ENCODE assay signal across 21 cellular contexts in the genomic region with DNA sequence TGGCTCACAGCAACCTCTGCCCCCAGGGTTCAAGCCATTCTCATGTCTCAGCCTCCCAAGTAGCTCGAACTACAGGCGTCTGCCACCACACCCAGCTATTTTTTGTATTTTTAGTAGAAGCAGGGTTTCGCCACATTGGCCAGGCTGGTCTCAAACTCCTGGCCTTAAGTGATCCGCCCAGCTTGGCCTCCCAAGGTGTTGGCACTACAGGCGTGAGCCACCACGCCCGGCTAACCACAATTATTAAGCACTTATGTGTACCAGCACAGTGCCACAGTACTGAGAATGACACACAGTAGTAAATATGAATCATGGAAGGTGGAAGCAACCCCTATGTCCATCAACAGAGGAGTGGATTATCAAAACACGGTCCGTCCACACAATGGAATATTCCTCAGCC. TPM values are rescaled to one million over a fixed set of nuclear protein-coding genes. Genes with fewer than 3 reads are reported as not detected.
DNase-seq lines count a peak whose midpoint lies in the region; ATAC-seq, FAIRE-seq and TF ChIP-seq lines count a peak whose summit lies in the region.
"Had no signal": no experiment of that assay in that cellular context is flagged by ENCODE, and none has a peak within 500 bp of the region (broad histone marks: within the 10 kb centered on the region; RNA-seq: fewer than 3 reads in every experiment).

No MANE protein-coding gene starts in this region.

- H3K9ac ChIP-seq in astrocyte (ENCODE audit: low read length) = no peak overlapping the region

- H3K4me2 ChIP-seq in astrocyte (ENCODE audit: low read length) = no peak overlapping the region

- H3K27ac Mint-ChIP-seq in CD4-positive, alpha-beta T cell = peak overlapping the region; percentile 66
- H3K27ac Mint-ChIP-seq in astrocyte (ENCODE audit: unreplicated experiment) = peak overlapping the region; percentile 10
- H3K27ac Mint-ChIP-seq in naive thymus-derived CD4-positive, alpha-beta T cell = peak overlapping the region; percentile 19 to 87 (median 57)

- TF ChIP-seq CTCF in CD4-positive, alpha-beta T cell (IDR thresholded peaks at IDR 0.05) = no peak
- no peak for TF ChIP-seq CTCF in astrocyte (IDR thresholded peaks at IDR 0.05; ENCODE audit: insufficient read depth, low read depth, low read length)

- peaks cover 22% of the 10 kb centered on the region for H3K36me3 ChIP-seq in astrocyte (ENCODE audit: insufficient read depth, low read length)
- H3K36me3 ChIP-seq in naive thymus-derived CD4-positive, alpha-beta T cell (ENCODE audit: control insufficient read depth in 2 of 3, insufficient read depth in 3 of 3, low read length in 3 of 3) = peaks cover 0 to 80% (median 23%) of the 10 kb centered on the region in 3 experiments
- H3K36me3 ChIP-seq: suprapubic skin had no signal

- POLR2A ChIA-PET in CD4-positive, alpha-beta T cell (lab: Charles Lee) = no interaction called here
- POLR2A ChIA-PET in naive thymus-derived CD4-positive, alpha-beta T cell (lab: Charles Lee) = interaction anchor here (1.3 kb wide), 1 partner anchor 57 kb away, joined by 4 read pairs; no protein-coding TSS in a partner anchor

- peaks cover 17% of the 10 kb centered on the region for H3K4me1 Mint-ChIP-seq in CD4-positive, alpha-beta T cell (ENCODE audit: low read depth)
- peaks cover 17% of the 10 kb centered on the region for H3K4me1 Mint-ChIP-seq in astrocyte (ENCODE audit: low read depth, unreplicated experiment)
- H3K4me1 Mint-ChIP-seq in naive thymus-derived CD4-positive, alpha-beta T cell = peaks cover 18 to 58% (median 25%) of the 10 kb centered on the region in 7 donors

- H3K9me3 ChIP-seq in CD4-positive, alpha-beta T cell (ENCODE audit: control insufficient read depth, low read length) = peaks cover 5% of the 10 kb centered on the region
- H3K9me3 ChIP-seq in astrocyte (ENCODE audit: insufficient read depth, low read depth, low read length) = no peaks in the 10 kb centered on the region
- H3K9me3 ChIP-seq in naive thymus-derived CD4-positive, alpha-beta T cell (ENCODE audit: control insufficient read depth in 2 of 3, low read length in 3 of 3) = peaks cover 0 to 10% (median 7%) of the 10 kb centered on the region in 3 experiments
- H3K9me3 ChIP-seq: suprapubic skin had no signal

- H3K27me3 ChIP-seq in CD4-positive, alpha-beta T cell (ENCODE audit: control insufficient read depth, insufficient read depth, low read length) = no peaks in the 10 kb centered on the region
- H3K27me3 ChIP-seq in astrocyte (ENCODE audit: insufficient read depth, low read length) = no peaks in the 10 kb centered on the region
- no peaks in the 10 kb centered on the region for H3K27me3 ChIP-seq in naive thymus-derived CD4-positive, alpha-beta T cell (ENCODE audit: control insufficient read depth in 2 of 2, insufficient read depth in 2 of 2, low read length in 2 of 2)
- H3K27me3 ChIP-seq: suprapubic skin had no signal

- H3K79me2 ChIP-seq in astrocyte (ENCODE audit: insufficient read depth, low read length) = peaks cover 61% of the 10 kb centered on the region

- no peaks in the 10 kb centered on the region for H3K4me1 ChIP-seq in astrocyte (ENCODE audit: insufficient read depth, low read length)
- peaks cover 0 to 16% of the 10 kb centered on the region in 2 donors for H3K4me1 ChIP-seq in naive thymus-derived CD4-positive, alpha-beta T cell (ENCODE audit: control insufficient read depth in 2 of 2, insufficient read depth in 2 of 2, low read length in 2 of 2)
- H3K4me1 ChIP-seq: suprapubic skin had no signal

- no peaks in the 10 kb centered on the region for H3K27me3 Mint-ChIP-seq in CD4-positive, alpha-beta T cell
- H3K27me3 Mint-ChIP-seq in astrocyte (ENCODE audit: low read depth, unreplicated experiment) = no peaks in the 10 kb centered on the region
- no peaks in the 10 kb centered on the region for H3K27me3 Mint-ChIP-seq in naive thymus-derived CD4-positive, alpha-beta T cell

- intact Hi-C loops in CD4-positive, alpha-beta T cell (cut with DNase I, micrococcal nuclease) = loop anchor here in 1 of 2 experiments (10.0 kb wide), 1 partner anchor 53 kb away; no protein-coding TSS in a partner anchor
- intact Hi-C loops in naive thymus-derived CD4-positive, alpha-beta T cell (cut with micrococcal nuclease) = no loop called here

- H3K27ac ChIP-seq in CD4-positive, alpha-beta T cell (ENCODE audit: low read depth, low read length) = no peak overlapping the region
- H3K27ac ChIP-seq in astrocyte (ENCODE audit: low read depth, low read length) = no peak overlapping the region
- no peak overlapping the region for H3K27ac ChIP-seq in naive thymus-derived CD4-positive, alpha-beta T cell (ENCODE audit: low read depth, low read length)
- H3K27ac ChIP-seq: suprapubic skin had no signal

- H2AFZ ChIP-seq in astrocyte (ENCODE audit: low read depth, low read length) = no peak overlapping the region

- H3K36me3 Mint-ChIP-seq in CD4-positive, alpha-beta T cell (ENCODE audit: low read depth) = peaks cover 98% of the 10 kb centered on the region
- H3K36me3 Mint-ChIP-seq in astrocyte (ENCODE audit: low read depth, unreplicated experiment) = peaks cover 58% of the 10 kb centered on the region
- H3K36me3 Mint-ChIP-seq in naive thymus-derived CD4-positive, alpha-beta T cell = peaks cover 13 to 79% (median 37%) of the 10 kb centered on the region in 5 donors

- H3K4me3 ChIP-seq in astrocyte (ENCODE audit: insufficient read depth, low read depth, low read length) = no peak overlapping the region
- H3K4me3 ChIP-seq in naive thymus-derived CD4-positive, alpha-beta T cell (ENCODE audit: low read length) = no peak overlapping the region
- H3K4me3 ChIP-seq: suprapubic skin had no signal

- no peak overlapping the region for H3K4me3 Mint-ChIP-seq in CD4-positive, alpha-beta T cell
- H3K4me3 Mint-ChIP-seq in astrocyte (ENCODE audit: unreplicated experiment) = peak overlapping the region; percentile 60
- peak overlapping the region in 2 of 10 donors; percentile 10 to 34 for H3K4me3 Mint-ChIP-seq in naive thymus-derived CD4-positive, alpha-beta T cell

- H3K9me3 Mint-ChIP-seq in CD4-positive, alpha-beta T cell = peaks cover 2% of the 10 kb centered on the region
- H3K9me3 Mint-ChIP-seq in astrocyte (ENCODE audit: unreplicated experiment) = peaks cover 2% of the 10 kb centered on the region
- H3K9me3 Mint-ChIP-seq in naive thymus-derived CD4-positive, alpha-beta T cell = peaks cover 0 to 19% (median 9%) of the 10 kb centered on the region in 11 donors

- H4K20me1 ChIP-seq in astrocyte (ENCODE audit: insufficient read depth, low read length) = peaks cover 76% of the 10 kb centered on the region

- ATAC-seq in CD4-positive, alpha-beta T cell (ENCODE audit: poor library complexity) = no peak
- no peak for ATAC-seq in naive thymus-derived CD4-positive, alpha-beta T cell
- ATAC-seq in GM21360 (IDR thresholded peaks at IDR 0.05; ENCODE audit: unreplicated experiment) (no peak), HG03175 (IDR thresholded peaks at IDR 0.05; ENCODE audit: unreplicated experiment) (no peak)
- ATAC-seq: activated CD4-positive, CD25-positive, alpha-beta regulatory T cell treated with anti-CD3 and anti-CD28 coated beads, Interleukin-2, amount 50 U/mL, for 24 hours; left ventricle myocardium superior had no signal

- CTCF ChIA-PET in CD4-positive, alpha-beta T cell (lab: Charles Lee) = no interaction called here
- CTCF ChIA-PET in naive thymus-derived CD4-positive, alpha-beta T cell (lab: Charles Lee) = interaction anchor here (0.7 kb wide), 1 partner anchor 47 kb away, joined by 3 read pairs; no protein-coding TSS in a partner anchor

- DNase-seq in CD4-positive, alpha-beta T cell = no peak
- DNase-seq in MV-4-11 (lab: John Stamatoyannopoulos, UW) = peak; percentile 55
- DNase-seq in astrocyte (ENCODE audit: low read depth) = no peak
- no peak for DNase-seq in naive thymus-derived CD4-positive, alpha-beta T cell
- DNase-seq in SW 1271 (lab: John Stamatoyannopoulos, UW) = no peak
- no peak for DNase-seq in midbrain (lab: John Stamatoyannopoulos, UW)
- DNase-seq: DMS153; effector CD4-positive, alpha-beta T cell; head of caudate nucleus; KG1; left ventricle myocardium superior; NCI-H1092 treated with DMSO at 0.1 percent for 48 hours; NCI-H526 treated with DMSO at 0.1 percent for 48 hours; Right ventricle myocardium superior; stimulated activated CD4-positive, alpha-beta T cell treated with anti-CD3 and anti-CD28 coated beads, Interleukin-4, amount 100 ng/mL, for 1 hour; T-helper 9 cell had no signal

- no peak for FAIRE-seq in astrocyte (lab: Jason Lieb, UNC)
- FAIRE-seq: GM12892 had no signal

RNA-seq across cellular contexts. Expression of a gene that starts 49.8 kb away (rescaled TPM):
- total RNA-seq in CD4-positive, alpha-beta T cell = 100 to 1,000 TPM; 179 to 181 TPM
- 300 and 359 TPM in 2 replicates for total RNA-seq in astrocyte
- 100 to 1,000 TPM in 3 of 5 experiments, 10 to 100 TPM in 2; 84.2 to 704 (median 172) TPM for total RNA-seq in naive thymus-derived CD4-positive, alpha-beta T cell
- 100 to 1,000 TPM; 268 to 344 TPM for polyA plus RNA-seq in naive thymus-derived CD4-positive, alpha-beta T cell

Comparison
In these comparisons a context has a peak if more than half of its experiments do, and no peak if none do; other contexts are left out.
1. H3K27ac Mint-ChIP-seq: peak in every context shown above with its lines; median percentile 66 in CD4-positive, alpha-beta T cell; 57 in naive thymus-derived CD4-positive, alpha-beta T cell; 10 in astrocyte.